Comparison of ENCODE assay signal across 1 cellular context in the genomic region with DNA sequence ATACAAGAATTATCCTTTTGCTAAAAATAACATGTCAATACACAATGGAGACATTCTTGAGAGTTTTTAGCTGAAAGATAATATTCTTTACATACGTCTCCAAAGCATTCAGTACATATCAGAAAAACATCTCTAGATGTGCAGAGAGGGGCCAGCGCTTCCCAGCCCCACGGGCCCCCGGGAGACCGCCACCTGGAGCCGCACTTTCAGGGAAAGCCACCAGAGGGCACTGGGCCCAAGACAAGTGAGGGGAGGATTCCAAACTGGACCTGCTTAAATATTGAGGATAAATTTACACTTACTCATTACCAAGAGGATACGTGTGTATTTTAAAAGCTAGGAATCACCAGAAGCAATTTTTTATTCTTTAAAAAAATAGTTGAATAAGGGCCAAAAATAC.
TF ChIP-seq lines count a peak whose summit lies in the region.

No MANE protein-coding gene starts in this region.

TF ChIP-seq in K562, 482 proteins besides CTCF, POLR2A, EP300 and RAD21 (continued from another document):
- TF ChIP-seq, protein P1, sequence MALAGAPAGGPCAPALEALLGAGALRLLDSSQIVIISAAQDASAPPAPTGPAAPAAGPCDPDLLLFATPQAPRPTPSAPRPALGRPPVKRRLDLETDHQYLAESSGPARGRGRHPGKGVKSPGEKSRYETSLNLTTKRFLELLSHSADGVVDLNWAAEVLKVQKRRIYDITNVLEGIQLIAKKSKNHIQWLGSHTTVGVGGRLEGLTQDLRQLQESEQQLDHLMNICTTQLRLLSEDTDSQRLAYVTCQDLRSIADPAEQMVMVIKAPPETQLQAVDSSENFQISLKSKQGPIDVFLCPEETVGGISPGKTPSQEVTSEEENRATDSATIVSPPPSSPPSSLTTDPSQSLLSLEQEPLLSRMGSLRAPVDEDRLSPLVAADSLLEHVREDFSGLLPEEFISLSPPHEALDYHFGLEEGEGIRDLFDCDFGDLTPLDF (CRISPR knock-in tag; IDR thresholded peaks at IDR 0.05) = no peak
- TF ChIP-seq FIP1L1 (IDR thresholded peaks at IDR 0.05; ENCODE audit: low read depth, low read length, poor library complexity, severe bottlenecking) (no peak), ZNF133 (CRISPR knock-in tag; IDR thresholded peaks at IDR 0.05) (no peak)
